2 cellular contexts compared by ENCODE assay signal in the genomic region with DNA sequence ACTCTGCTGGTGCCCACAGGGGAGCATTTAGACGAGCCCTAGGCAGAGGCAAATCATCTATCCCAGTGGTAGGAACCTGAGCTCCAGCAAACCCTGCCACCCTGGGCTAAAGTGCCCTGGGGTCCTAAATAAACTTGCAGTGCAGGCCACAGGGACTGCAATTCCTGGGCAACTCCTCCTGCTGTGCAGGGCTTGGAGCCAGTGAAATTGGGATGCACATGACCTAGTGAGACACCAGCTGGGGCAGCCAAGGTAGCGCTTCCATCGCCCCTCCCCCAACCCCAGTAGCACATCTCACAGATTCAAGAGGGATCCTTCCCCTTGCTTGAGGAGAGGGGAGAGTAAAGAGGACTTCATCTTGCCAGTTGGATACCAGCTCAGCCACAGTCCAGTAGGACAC.
A peak's percentile ranks its signal among the peaks of the same experiment; 100 is the strongest.
TF ChIP-seq lines count a peak whose summit lies in the region.

No MANE protein-coding gene starts in this region.

TF ChIP-seq in H1, 55 proteins besides CTCF, POLR2A, EP300 and RAD21:
- TF ChIP-seq CBX5 (IDR thresholded peaks at IDR 0.05; ENCODE audit: low read depth, low read length) (no peak), TEAD4 (IDR thresholded peaks at IDR 0.05; ENCODE audit: low read depth, low read length) (no peak), TAF1 (IDR thresholded peaks at IDR 0.05; ENCODE audit: low read depth, low read length) (no peak), CBX8 (IDR thresholded peaks at IDR 0.05; ENCODE audit: borderline replicate concordance, low read depth, low read length) (no peak), RNF2 (IDR thresholded peaks at IDR 0.05; ENCODE audit: borderline replicate concordance, low read depth, low read length, missing control alignments, poor library complexity, severe bottlenecking) (no peak), GABPA (IDR thresholded peaks at IDR 0.05; ENCODE audit: borderline replicate concordance, insufficient read depth, low read length) (no peak), TAF7 (optimal IDR thresholded peaks at IDR 0.05; ENCODE audit: borderline replicate concordance, low read depth, low read length) (no peak), MAFK (IDR thresholded peaks at IDR 0.05; ENCODE audit: low read depth, low read length) (no peak)
TF ChIP-seq in H1: peak in this region for 0.

TF ChIP-seq in HepG2, 621 proteins besides CTCF, POLR2A, EP300 and RAD21:
- TF ChIP-seq, protein P1, sequence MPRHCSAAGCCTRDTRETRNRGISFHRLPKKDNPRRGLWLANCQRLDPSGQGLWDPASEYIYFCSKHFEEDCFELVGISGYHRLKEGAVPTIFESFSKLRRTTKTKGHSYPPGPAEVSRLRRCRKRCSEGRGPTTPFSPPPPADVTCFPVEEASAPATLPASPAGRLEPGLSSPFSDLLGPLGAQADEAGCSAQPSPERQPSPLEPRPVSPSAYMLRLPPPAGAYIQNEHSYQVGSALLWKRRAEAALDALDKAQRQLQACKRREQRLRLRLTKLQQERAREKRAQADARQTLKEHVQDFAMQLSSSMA (CRISPR knock-in tag; IDR thresholded peaks at IDR 0.05) = no peak
- TF ChIP-seq, protein P2, sequence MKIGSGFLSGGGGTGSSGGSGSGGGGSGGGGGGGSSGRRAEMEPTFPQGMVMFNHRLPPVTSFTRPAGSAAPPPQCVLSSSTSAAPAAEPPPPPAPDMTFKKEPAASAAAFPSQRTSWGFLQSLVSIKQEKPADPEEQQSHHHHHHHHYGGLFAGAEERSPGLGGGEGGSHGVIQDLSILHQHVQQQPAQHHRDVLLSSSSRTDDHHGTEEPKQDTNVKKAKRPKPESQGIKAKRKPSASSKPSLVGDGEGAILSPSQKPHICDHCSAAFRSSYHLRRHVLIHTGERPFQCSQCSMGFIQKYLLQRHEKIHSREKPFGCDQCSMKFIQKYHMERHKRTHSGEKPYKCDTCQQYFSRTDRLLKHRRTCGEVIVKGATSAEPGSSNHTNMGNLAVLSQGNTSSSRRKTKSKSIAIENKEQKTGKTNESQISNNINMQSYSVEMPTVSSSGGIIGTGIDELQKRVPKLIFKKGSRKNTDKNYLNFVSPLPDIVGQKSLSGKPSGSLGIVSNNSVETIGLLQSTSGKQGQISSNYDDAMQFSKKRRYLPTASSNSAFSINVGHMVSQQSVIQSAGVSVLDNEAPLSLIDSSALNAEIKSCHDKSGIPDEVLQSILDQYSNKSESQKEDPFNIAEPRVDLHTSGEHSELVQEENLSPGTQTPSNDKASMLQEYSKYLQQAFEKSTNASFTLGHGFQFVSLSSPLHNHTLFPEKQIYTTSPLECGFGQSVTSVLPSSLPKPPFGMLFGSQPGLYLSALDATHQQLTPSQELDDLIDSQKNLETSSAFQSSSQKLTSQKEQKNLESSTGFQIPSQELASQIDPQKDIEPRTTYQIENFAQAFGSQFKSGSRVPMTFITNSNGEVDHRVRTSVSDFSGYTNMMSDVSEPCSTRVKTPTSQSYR (CRISPR knock-in tag; IDR thresholded peaks at IDR 0.05; ENCODE audit: borderline replicate concordance) = 0 out of 2 replicates have a peak, but pooled peaks have one; percentile 15
TF ChIP-seq in HepG2: peak in this region for 1.
